8 cellular contexts compared by ENCODE assay signal in the genomic region with DNA sequence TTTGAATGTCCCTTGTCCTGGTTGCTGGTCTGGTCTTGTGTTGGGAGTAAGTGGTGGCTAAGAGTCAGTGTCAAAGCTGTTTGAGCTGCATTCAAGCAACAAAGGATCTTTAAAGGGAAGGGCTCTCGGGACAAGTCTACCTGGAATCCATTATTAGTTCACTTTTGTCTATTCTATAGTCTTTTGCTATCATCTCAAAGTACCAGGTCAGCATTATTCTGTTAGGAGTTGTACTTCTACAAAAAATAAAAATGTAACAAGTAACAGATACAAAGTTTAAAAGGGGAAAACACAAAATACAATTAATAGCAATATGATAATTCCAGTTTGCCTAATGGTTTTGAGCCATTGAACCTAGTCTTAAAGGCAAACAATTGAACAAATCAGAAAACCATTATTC.
"Had no signal": no experiment of that assay in that cellular context is flagged by ENCODE, and none has a peak within 500 bp of the region (broad histone marks: within the 10 kb centered on the region; RNA-seq: fewer than 3 reads in every experiment).

No MANE protein-coding gene starts in this region.

- DNase-seq: GM23248, GOT3, H7, HFFc6, KG1 had no signal

- H3K36me3 ChIP-seq: HAP-1 had no signal

- H3K27ac ChIP-seq: GM23248, HL-60 had no signal

- H3K4me3 ChIP-seq: GM23248, HAP-1 had no signal

- H3K9ac ChIP-seq: GM23248 had no signal

- H3K9me3 ChIP-seq: HAP-1 had no signal

- H2AFZ ChIP-seq: GM23248 had no signal

- ATAC-seq: HCT116 had no signal
